Comparison of ENCODE assay signal across 8 cellular contexts in the genomic region with DNA sequence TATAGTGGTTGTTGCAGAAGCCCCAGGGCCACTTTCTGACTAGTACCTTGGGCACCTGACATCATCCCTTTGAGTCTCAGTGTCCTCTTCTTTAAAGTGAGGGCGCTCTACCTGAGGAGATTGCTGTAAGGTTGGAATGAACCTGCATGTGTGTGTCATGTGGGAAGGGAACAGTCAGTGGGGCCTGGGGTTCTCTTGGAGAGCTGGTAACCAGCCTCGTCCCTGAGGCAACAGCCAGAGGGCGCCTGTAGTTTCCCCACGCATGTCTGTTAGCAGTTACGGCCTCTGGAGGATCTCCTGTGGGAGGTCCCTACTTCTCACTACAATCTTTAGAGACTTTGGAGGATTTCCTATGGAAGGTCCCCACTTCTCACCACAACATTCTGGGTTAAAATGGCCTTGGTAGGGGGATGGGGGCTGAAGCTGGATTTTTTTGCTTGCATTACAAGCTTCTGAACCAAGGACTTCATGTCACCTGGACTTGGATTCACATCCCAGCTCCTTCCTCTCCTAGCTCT. TPM values are rescaled to one million over a fixed set of nuclear protein-coding genes. Genes with fewer than 3 reads are reported as not detected.
A peak's percentile ranks its signal among the peaks of the same experiment; 100 is the strongest.
DNase-seq lines count a peak whose midpoint lies in the region; ATAC-seq and TF ChIP-seq lines count a peak whose summit lies in the region.
"Not testable (repeated sequence)": the region's sequence is repeated elsewhere in the genome, so short reads cannot be mapped to it uniquely, and the experiment has no call there.

No MANE protein-coding gene starts in this region.

- POLR2A ChIA-PET in activated CD4-positive, alpha-beta T cell treated with anti-CD3 and anti-CD28 coated beads, Interleukin-2, amount 10 ng/mL, durations not matched to agents 7 days and 5 days (lab: Charles Lee) = interaction anchor here (0.6 kb wide), 1 partner anchor 119 kb away, joined by 3 read pairs; no protein-coding TSS in a partner anchor

- peak; percentile 48 for TF ChIP-seq CTCF in AG09319 (IDR thresholded peaks at IDR 0.05; ENCODE audit: low read depth, low read length)
- TF ChIP-seq CTCF in coronary artery (IDR thresholded peaks at IDR 0.05) = not testable (repeated sequence)

- H3K9me3 Mint-ChIP-seq in activated CD4-positive, alpha-beta T cell treated with anti-CD3 and anti-CD28 coated beads, Interleukin-2, amount 10 ng/mL, durations not matched to agents 7 days and 5 days = not testable (repeated sequence)

- peak overlapping the region; percentile 97 for H3K27ac Mint-ChIP-seq in activated CD4-positive, alpha-beta T cell treated with anti-CD3 and anti-CD28 coated beads, Interleukin-2, amount 10 ng/mL, durations not matched to agents 7 days and 5 days

- peak overlapping the region; percentile 65 to 86 for H3K27ac ChIP-seq in coronary artery
- not testable (repeated sequence) for H3K27ac ChIP-seq in rectal smooth muscle tissue (ENCODE audit: low read depth, low read length)

- H3K4me1 Mint-ChIP-seq in activated CD4-positive, alpha-beta T cell treated with anti-CD3 and anti-CD28 coated beads, Interleukin-2, amount 10 ng/mL, durations not matched to agents 7 days and 5 days = peaks cover 20% of the 10 kb centered on the region

- H3K4me1 ChIP-seq in rectal smooth muscle tissue (ENCODE audit: control insufficient read depth, insufficient read depth, low read length) = not testable (repeated sequence)

- CTCF ChIA-PET in activated CD4-positive, alpha-beta T cell treated with anti-CD3 and anti-CD28 coated beads, Interleukin-2, amount 10 ng/mL, durations not matched to agents 7 days and 5 days (lab: Charles Lee) = interaction anchor here (0.6 to 1.3 kb wide), 4 partner anchors 13 to 56 kb away, joined by 3 to 4 read pairs (median 3); no protein-coding TSS in a partner anchor

- not testable (repeated sequence) for DNase-seq in AG09319 (ENCODE audit: extremely low read depth, low read depth)
- peak; percentile 9 for DNase-seq in NCI-H526 treated with DMSO at 0.1 percent for 48 hours (lab: John Stamatoyannopoulos, UW)
- DNase-seq in activated CD4-positive, alpha-beta T cell treated with anti-CD3 and anti-CD28 coated beads, Interleukin-2, amount 10 ng/mL, durations not matched to agents 7 days and 5 days = peak; percentile 50
- DNase-seq in coronary artery (ENCODE audit: low spot score) = peak; percentile 63
- DNase-seq in iris pigment epithelial cell (ENCODE audit: low read depth) = peak; percentile 45

- not testable (repeated sequence) for H3K27me3 ChIP-seq in rectal smooth muscle tissue (ENCODE audit: control insufficient read depth, insufficient read depth, low read length)

- H3K4me3 ChIP-seq in coronary artery = peak overlapping the region; percentile 86
- peak overlapping the region; percentile 96 for H3K4me3 ChIP-seq in rectal smooth muscle tissue (ENCODE audit: low read length)

- peak overlapping the region; percentile 98 for H3K4me3 Mint-ChIP-seq in activated CD4-positive, alpha-beta T cell treated with anti-CD3 and anti-CD28 coated beads, Interleukin-2, amount 10 ng/mL, durations not matched to agents 7 days and 5 days

- H3K27me3 Mint-ChIP-seq in activated CD4-positive, alpha-beta T cell treated with anti-CD3 and anti-CD28 coated beads, Interleukin-2, amount 10 ng/mL, durations not matched to agents 7 days and 5 days = not testable (repeated sequence)

- not testable (repeated sequence) for H3K36me3 Mint-ChIP-seq in activated CD4-positive, alpha-beta T cell treated with anti-CD3 and anti-CD28 coated beads, Interleukin-2, amount 10 ng/mL, durations not matched to agents 7 days and 5 days (ENCODE audit: low read depth)

- peak; percentile 41 for ATAC-seq in GM18868 (IDR thresholded peaks at IDR 0.05; ENCODE audit: unreplicated experiment)
- ATAC-seq in HG03159 (IDR thresholded peaks at IDR 0.05; ENCODE audit: unreplicated experiment) = peak; percentile 24

- H3K36me3 ChIP-seq in rectal smooth muscle tissue (ENCODE audit: control insufficient read depth, insufficient read depth, low read length) = not testable (repeated sequence)

- H3K9ac ChIP-seq in rectal smooth muscle tissue (ENCODE audit: low read length) = not testable (repeated sequence)

RNA-seq across cellular contexts. Expression of a gene that starts 0.8 kb away (rescaled TPM):
- total RNA-seq in activated CD4-positive, alpha-beta T cell treated with anti-CD3 and anti-CD28 coated beads, Interleukin-2, amount 10 ng/mL, durations not matched to agents 7 days and 5 days = 10 to 100 TPM; 34.3 to 35.9 TPM
